18 cellular contexts compared by ENCODE assay signal in genomic region chr5:143646961-143647360, GRCh38.
A peak's percentile ranks its signal among the peaks of the same experiment; 100 is the strongest.
DNase-seq lines count a peak whose midpoint lies in the region; ATAC-seq and TF ChIP-seq lines count a peak whose summit lies in the region.
"Had no signal": no experiment of that assay in that cellular context is flagged by ENCODE, and none has a peak within 500 bp of the region (broad histone marks: within the 10 kb centered on the region; RNA-seq: fewer than 3 reads in every experiment).

No MANE protein-coding gene starts in this region.

- DNase-seq in NCI-H1436 (lab: John Stamatoyannopoulos, UW) (peak; percentile 39), NCI-H1436 treated with DMSO at 0.1 percent for 48 hours (lab: John Stamatoyannopoulos, UW) (no peak), NCI-H2227 (lab: John Stamatoyannopoulos, UW; ENCODE audit: unreplicated experiment) (peak; percentile 38), esophagus muscularis mucosa (ENCODE audit: extremely low spot score) (peak; percentile 26), upper lobe of right lung (no peak)
- no peak for DNase-seq in stimulated activated CD4-positive, alpha-beta T cell treated with anti-CD3 and anti-CD28 coated beads, Interleukin-2, amount 100 ng/mL, for 48 hours
- DNase-seq: 8988T; CD8-positive, alpha-beta memory T cell; KBM-7; NCI-H2081 treated with DMSO at 0.1 percent for 48 hours; NCI-H345; Peyer's patch; SIG-M5 had no signal

- 78% methylated on average over 14 of the region's 14 CpGs for WGBS in esophagus muscularis mucosa

- H3K27ac ChIP-seq in esophagus muscularis mucosa (replicated peaks in 1 of 4): no peak overlapping the region
- H3K27ac ChIP-seq in upper lobe of right lung: no peak overlapping the region
- H3K27ac ChIP-seq: BLaER1, HL-60, Peyer's patch had no signal

- no peak overlapping the region for H3K4me3 ChIP-seq in esophagus muscularis mucosa
- H3K4me3 ChIP-seq in upper lobe of right lung: peak overlapping the region; percentile 15
- H3K4me3 ChIP-seq: BLaER1, GM12878, Peyer's patch had no signal

- no peaks in the 10 kb centered on the region for H3K36me3 ChIP-seq in esophagus muscularis mucosa
- H3K36me3 ChIP-seq in upper lobe of right lung: no peaks in the 10 kb centered on the region
- H3K36me3 ChIP-seq: BLaER1, Peyer's patch had no signal

- no peak for TF ChIP-seq POLR2A in esophagus muscularis mucosa (IDR thresholded peaks at IDR 0.05; ENCODE audit: low read depth)

- ATAC-seq in upper lobe of right lung: no peak
- no peak for ATAC-seq in GM18870 (IDR thresholded peaks at IDR 0.05; ENCODE audit: unreplicated experiment)
- no peak for ATAC-seq in HG02870 (IDR thresholded peaks at IDR 0.05; ENCODE audit: unreplicated experiment)
- ATAC-seq: GM12878 had no signal

- intact Hi-C loops in esophagus muscularis mucosa (cut with DNase I) (no loop called here), upper lobe of right lung (cut with DNase I) (no loop called here)

- no peak for TF ChIP-seq EP300 in esophagus muscularis mucosa (IDR thresholded peaks at IDR 0.05)

- no peaks in the 10 kb centered on the region for H3K27me3 ChIP-seq in esophagus muscularis mucosa
- no peaks in the 10 kb centered on the region for H3K27me3 ChIP-seq in upper lobe of right lung
- H3K27me3 ChIP-seq: BLaER1, Peyer's patch had no signal

- H3K4me1 ChIP-seq in esophagus muscularis mucosa (peaks cover 0 to 14% (median 9%) of the 10 kb centered on the region in 4 donors), upper lobe of right lung (no peaks in the 10 kb centered on the region)
- H3K4me1 ChIP-seq: BLaER1, Peyer's patch had no signal

- no peak for TF ChIP-seq CTCF in esophagus muscularis mucosa (IDR thresholded peaks at IDR 0.05)
- TF ChIP-seq CTCF in upper lobe of right lung (IDR thresholded peaks at IDR 0.05): no peak

- H3K9me3 ChIP-seq in esophagus muscularis mucosa: no peaks in the 10 kb centered on the region
- H3K9me3 ChIP-seq in upper lobe of right lung: no peaks in the 10 kb centered on the region
- H3K9me3 ChIP-seq: Peyer's patch had no signal

Comparison
In these comparisons a context has a peak if more than half of its experiments do, and no peak if none do; other contexts are left out.
1. DNase-seq: peak in NCI-H1436 (single experiment), NCI-H2227 (single experiment) and esophagus muscularis mucosa (single experiment); none in NCI-H1436 treated with DMSO at 0.1 percent for 48 hours (single experiment), upper lobe of right lung (single experiment) and stimulated activated CD4-positive, alpha-beta T cell treated with anti-CD3 and anti-CD28 coated beads, Interleukin-2, amount 100 ng/mL, for 48 hours (0 of 2).